Comparison of ENCODE assay signal across 8 cellular contexts in genomic region chr5:1801954-1802295, GRCh38. TPM values are rescaled to one million over a fixed set of nuclear protein-coding genes. Genes with fewer than 3 reads are reported as not detected.
DNase-seq lines count a peak whose midpoint lies in the region; ATAC-seq, FAIRE-seq and TF ChIP-seq lines count a peak whose summit lies in the region.

No MANE protein-coding gene starts in this region.

- POLR2A ChIA-PET in Caco-2 (lab: Charles Lee) = interaction anchor here (0.9 kb wide), 1 partner anchor 132 kb away, joined by 3 read pairs; no protein-coding TSS in a partner anchor

- TF ChIP-seq CTCF in Caco-2 (IDR thresholded peaks at IDR 0.05; ENCODE audit: insufficient read depth in 1 of 2, low read depth in 1 of 2, low read length in 1 of 2, severe bottlenecking in 1 of 2, unreplicated experiment in 1 of 2) = no peak
- TF ChIP-seq CTCF in KMS-11 (conservative IDR thresholded peaks at IDR 0.05; ENCODE audit: low read depth, low read length) = no peak
- no peak for TF ChIP-seq CTCF in astrocyte (IDR thresholded peaks at IDR 0.05; ENCODE audit: insufficient read depth, low read depth, low read length)
- no peak for TF ChIP-seq CTCF in left lung (IDR thresholded peaks at IDR 0.05)
- no peak for TF ChIP-seq CTCF in upper lobe of left lung (IDR thresholded peaks at IDR 0.05)

- peaks cover 80% of the 10 kb centered on the region for H3K36me3 Mint-ChIP-seq in Caco-2 (ENCODE audit: insufficient read depth, unreplicated experiment)
- H3K36me3 Mint-ChIP-seq in astrocyte (ENCODE audit: low read depth, unreplicated experiment) = peaks cover 25% of the 10 kb centered on the region

- H3K9ac ChIP-seq in KMS-11 (peak overlapping the region; percentile 90; the same call in 1 of the 2 replicates), astrocyte (ENCODE audit: low read length) (peak overlapping the region; percentile 94)

- H3K9me3 Mint-ChIP-seq in Caco-2 (ENCODE audit: unreplicated experiment) (no peaks in the 10 kb centered on the region), astrocyte (ENCODE audit: unreplicated experiment) (no peaks in the 10 kb centered on the region)

- WGBS in upper lobe of left lung, 2 donors = 13 to 20% methylated on average over 7 of the region's 7 CpGs

- DNase-seq in Caco-2 (peak in 1 of 2 experiments; percentile 52), astrocyte (ENCODE audit: low read depth) (no peak), left lung (peak in 1 of 2 donors; percentile 22), upper lobe of left lung (no peak), germinal center (ENCODE audit: low spot score) (no peak), NCI-H446 (lab: John Stamatoyannopoulos, UW) (no peak)

- H3K27ac ChIP-seq in KMS-11 (peak overlapping the region; percentile 70), astrocyte (ENCODE audit: low read depth, low read length) (peak overlapping the region; percentile 78), left lung (peak overlapping the region in 1 of 2 donors; percentile 88), upper lobe of left lung (peak overlapping the region; percentile 75 to 90 (median 85))

- TF ChIP-seq EP300 in upper lobe of left lung (IDR thresholded peaks at IDR 0.05) = no peak

- peak overlapping the region; percentile 96 for H3K4me3 Mint-ChIP-seq in Caco-2 (ENCODE audit: unreplicated experiment)
- peak overlapping the region; percentile 93 for H3K4me3 Mint-ChIP-seq in astrocyte (ENCODE audit: unreplicated experiment)

- FAIRE-seq in astrocyte (lab: Jason Lieb, UNC) = no peak

- H3K9me3 ChIP-seq in Caco-2 (no peaks in the 10 kb centered on the region), astrocyte (ENCODE audit: insufficient read depth, low read depth, low read length) (no peaks in the 10 kb centered on the region), left lung (no peaks in the 10 kb centered on the region), upper lobe of left lung (no peaks in the 10 kb centered on the region)

- H4K20me1 ChIP-seq in KMS-11 (ENCODE audit: insufficient read depth) = no peaks in the 10 kb centered on the region
- H4K20me1 ChIP-seq in astrocyte (ENCODE audit: insufficient read depth, low read length) = peaks cover 18% of the 10 kb centered on the region

- intact Hi-C loops in Caco-2 (cut with micrococcal nuclease; ENCODE audit: unreplicated experiment) = no loop called here
- intact Hi-C loops in left lung (cut with DNase I) = no loop called here

- no peak for TF ChIP-seq POLR2A in upper lobe of left lung (IDR thresholded peaks at IDR 0.05)

- H3K27me3 Mint-ChIP-seq in Caco-2 (ENCODE audit: insufficient read depth, unreplicated experiment) (no peaks in the 10 kb centered on the region), astrocyte (ENCODE audit: low read depth, unreplicated experiment) (no peaks in the 10 kb centered on the region)

- BruUV-seq in Caco-2 (replicated peaks; lab: Mats Ljungman, UMichigan) = no TSS peak

- H3K4me1 ChIP-seq in Caco-2 (no peaks in the 10 kb centered on the region), KMS-11 (ENCODE audit: low read depth, poor library complexity, severe bottlenecking) (peaks cover 22% of the 10 kb centered on the region), astrocyte (ENCODE audit: insufficient read depth, low read length) (peaks cover 13% of the 10 kb centered on the region), left lung (peaks cover 0 to 32% of the 10 kb centered on the region in 2 donors), upper lobe of left lung (peaks cover 16 to 58% (median 24%) of the 10 kb centered on the region in 4 donors)

- H3K4me3 ChIP-seq in Caco-2 (ENCODE audit: low read depth, low read length) (peak overlapping the region; percentile 99), KMS-11 (IDR thresholded peaks at IDR 0.05; ENCODE audit: insufficient read depth, low read depth, low read length) (no peak overlapping the region), astrocyte (ENCODE audit: insufficient read depth, low read depth, low read length) (peak overlapping the region; percentile 69), left lung (peak overlapping the region; percentile 94 to 98), upper lobe of left lung (peak overlapping the region; percentile 85 to 98 (median 90))

- peak overlapping the region; percentile 93 for H3K27ac Mint-ChIP-seq in Caco-2 (ENCODE audit: unreplicated experiment)
- H3K27ac Mint-ChIP-seq in astrocyte (ENCODE audit: unreplicated experiment) = peak overlapping the region; percentile 63

- H3K4me1 Mint-ChIP-seq in Caco-2 (ENCODE audit: low read depth, unreplicated experiment) (peaks cover 9% of the 10 kb centered on the region), astrocyte (ENCODE audit: low read depth, unreplicated experiment) (peaks cover 8% of the 10 kb centered on the region)

- no peak for ATAC-seq in left lung
- no peak for ATAC-seq in upper lobe of left lung (ENCODE audit: low FRiP score in 2 of 2)
- no peak for ATAC-seq in GM18907 (IDR thresholded peaks at IDR 0.05; ENCODE audit: unreplicated experiment)

- H3K79me2 ChIP-seq in KMS-11 (ENCODE audit: insufficient read depth, low read depth) (peaks cover 86% of the 10 kb centered on the region), astrocyte (ENCODE audit: insufficient read depth, low read length) (peaks cover 83% of the 10 kb centered on the region)

- H2AFZ ChIP-seq in KMS-11 (ENCODE audit: low read depth) (peak overlapping the region; percentile 76; the same call in 1 of the 2 replicates), astrocyte (ENCODE audit: low read depth, low read length) (no peak overlapping the region)

- no peaks in the 10 kb centered on the region for H3K27me3 ChIP-seq in Caco-2 (replicated peaks; ENCODE audit: control insufficient read depth, insufficient read depth, low read length)
- no peaks in the 10 kb centered on the region for H3K27me3 ChIP-seq in KMS-11 (ENCODE audit: insufficient read depth, low read depth)
- no peaks in the 10 kb centered on the region for H3K27me3 ChIP-seq in astrocyte (ENCODE audit: insufficient read depth, low read length)
- no peaks in the 10 kb centered on the region for H3K27me3 ChIP-seq in left lung
- H3K27me3 ChIP-seq in upper lobe of left lung = no peaks in the 10 kb centered on the region

- peak overlapping the region; percentile 94 for H3K4me2 ChIP-seq in KMS-11
- peak overlapping the region; percentile 87 for H3K4me2 ChIP-seq in astrocyte (ENCODE audit: low read length)

- CTCF ChIA-PET in Caco-2 (lab: Charles Lee) = interaction anchor here (0.6 kb wide), 1 partner anchor 182 kb away, joined by 5 read pairs; no protein-coding TSS in a partner anchor

- H3K36me3 ChIP-seq in Caco-2 (ENCODE audit: control insufficient read depth, insufficient read depth, low read length) = peaks cover 9% of the 10 kb centered on the region
- peaks cover 25% of the 10 kb centered on the region; the same call in 1 of the 2 replicates for H3K36me3 ChIP-seq in KMS-11 (ENCODE audit: insufficient read depth)
- peaks cover 37% of the 10 kb centered on the region for H3K36me3 ChIP-seq in astrocyte (ENCODE audit: insufficient read depth, low read length)
- H3K36me3 ChIP-seq in left lung = peaks cover 0 to 62% of the 10 kb centered on the region in 2 donors
- peaks cover 12 to 60% (median 48%) of the 10 kb centered on the region in 4 donors for H3K36me3 ChIP-seq in upper lobe of left lung

RNA-seq across cellular contexts. Expression of gene NDUFS6, which starts 0.7 kb away (rescaled TPM):
- total RNA-seq in Caco-2 (2022) = 59.7 and 65.0 TPM in 2 replicates
- total RNA-seq in astrocyte = 37.6 and 39.3 TPM in 2 replicates
- 10 to 100 TPM; 26.8 to 29.0 TPM for total RNA-seq in left lung
- 10 to 100 TPM; 22.9 to 64.6 (median 39.3) TPM for total RNA-seq in upper lobe of left lung

RNA-seq across cellular contexts. Expression of gene MRPL36, which starts 2.3 kb away (rescaled TPM):
- total RNA-seq in Caco-2 (2022) (65.9 and 68.4 TPM in 2 replicates), astrocyte (69.9 and 72.2 TPM in 2 replicates), left lung (10 to 100 TPM; 35.1 to 38.4 TPM), upper lobe of left lung (10 to 100 TPM; 10.5 to 30.4 (median 21.5) TPM)
